In the genomic region with DNA sequence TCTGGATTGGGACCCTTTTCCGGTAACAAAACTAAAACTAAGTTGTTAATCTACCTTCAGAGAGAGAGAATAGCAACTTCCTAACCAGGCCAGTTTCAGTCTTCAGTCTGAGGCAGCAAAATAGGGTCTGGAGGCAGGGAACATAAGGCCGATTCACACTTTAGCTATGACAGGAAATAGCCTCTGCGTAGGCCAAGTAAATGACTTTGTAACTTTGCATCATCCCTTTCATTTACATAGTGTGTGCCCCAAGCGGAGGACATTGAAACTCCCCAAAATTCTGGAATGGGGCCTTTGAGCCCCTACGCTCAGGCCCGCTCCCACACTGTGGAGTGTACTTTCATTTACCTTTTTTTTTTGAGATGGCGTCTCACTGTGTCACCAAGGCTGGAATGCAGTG, we compare ENCODE assay signal across 9 cellular contexts. TPM values are rescaled to one million over a fixed set of nuclear protein-coding genes. Genes with fewer than 3 reads are reported as not detected.
DNase-seq lines count a peak whose midpoint lies in the region; ATAC-seq, FAIRE-seq and TF ChIP-seq lines count a peak whose summit lies in the region.
"Had no signal": no experiment of that assay in that cellular context is flagged by ENCODE, and none has a peak within 500 bp of the region (broad histone marks: within the 10 kb centered on the region; RNA-seq: fewer than 3 reads in every experiment).

No MANE protein-coding gene starts in this region.

- peaks cover 0 to 2% (median 0%) of the 10 kb centered on the region in 3 donors for H3K27me3 Mint-ChIP-seq in CD14-positive monocyte (ENCODE audit: low read depth in 3 of 3)

- H3K27ac ChIP-seq in skeletal muscle tissue (ENCODE audit: low read depth, low read length) (peak overlapping the region; percentile 91), WERI-Rb-1 (no peak overlapping the region)

- ATAC-seq in GM19452 (IDR thresholded peaks at IDR 0.05; ENCODE audit: unreplicated experiment): peak; percentile 10

- peak overlapping the region; percentile 97 to 100 (median 100) for H3K27ac Mint-ChIP-seq in CD14-positive monocyte

- H3K4me1 Mint-ChIP-seq in CD14-positive monocyte: peaks cover 68% of the 10 kb centered on the region

- peaks cover 15 to 36% (median 28%) of the 10 kb centered on the region in 3 donors for H3K4me1 ChIP-seq in skeletal muscle tissue (ENCODE audit: control insufficient read depth in 3 of 3, insufficient read depth in 3 of 3, low read length in 3 of 3)

- DNase-seq in CD14-positive monocyte (ENCODE audit: low spot score): peak; percentile 64
- peak; percentile 49 for DNase-seq in LHCN-M2 (ENCODE audit: low read depth)
- peak; percentile 77 for DNase-seq in choroid plexus epithelial cell (ENCODE audit: low read depth)
- DNase-seq in urothelium cell line (ENCODE audit: low spot score): no peak
- no peak for DNase-seq in activated CD4-positive, alpha-beta T cell treated with anti-CD3 and anti-CD28 coated beads, Interleukin-2, amount 50 U/mL, for 1 hour
- no peak for DNase-seq in WERI-Rb-1

- no peak for FAIRE-seq in urothelium cell line (lab: Jason Lieb, UNC)

- peaks cover 0 to 4% (median 0%) of the 10 kb centered on the region in 3 donors for H3K36me3 ChIP-seq in skeletal muscle tissue (ENCODE audit: control insufficient read depth in 3 of 3, insufficient read depth in 3 of 3, low read length in 3 of 3)
- H3K36me3 ChIP-seq in WERI-Rb-1: peaks cover 3% of the 10 kb centered on the region

- peak; percentile 41 for TF ChIP-seq CTCF in CD14-positive monocyte (IDR thresholded peaks at IDR 0.05)
- no peak for TF ChIP-seq CTCF in choroid plexus epithelial cell (conservative IDR thresholded peaks at IDR 0.05; ENCODE audit: low read depth, low read length)
- no peak for TF ChIP-seq CTCF in WERI-Rb-1 (IDR thresholded peaks at IDR 0.05; ENCODE audit: low read depth, low read length)

- no peak overlapping the region for H3K9ac ChIP-seq in skeletal muscle tissue (ENCODE audit: low read depth in 1 of 3, low read length in 3 of 3)

- H3K4me3 ChIP-seq in choroid plexus epithelial cell (ENCODE audit: low read depth, low read length) (no peak overlapping the region), skeletal muscle tissue (ENCODE audit: low read length in 3 of 3) (no peak overlapping the region), WERI-Rb-1 (ENCODE audit: low read depth, low read length) (no peak overlapping the region)

- intact Hi-C loops in CD14-positive monocyte (cut with micrococcal nuclease): loop anchor here in 1 of 2 donors (5.0 kb wide), 2 partner anchors 50 to 110 kb away; partner anchors contain the start of genes C7orf57 and HUS1

- peak overlapping the region; percentile 57 to 60 for H3K4me3 Mint-ChIP-seq in CD14-positive monocyte

- H3K27me3 ChIP-seq in skeletal muscle tissue (ENCODE audit: control insufficient read depth in 3 of 3, insufficient read depth in 3 of 3, low read length in 3 of 3): no peaks in the 10 kb centered on the region
- no peaks in the 10 kb centered on the region for H3K27me3 ChIP-seq in WERI-Rb-1 (ENCODE audit: insufficient read depth, low read depth, severe bottlenecking)

- peaks cover 33 to 40% of the 10 kb centered on the region in 2 donors for H3K36me3 Mint-ChIP-seq in CD14-positive monocyte

- H3K9me3 ChIP-seq in skeletal muscle tissue (ENCODE audit: control insufficient read depth in 3 of 3, low read length in 3 of 3) (no peaks in the 10 kb centered on the region), WERI-Rb-1 (ENCODE audit: severe bottlenecking) (no peaks in the 10 kb centered on the region)

- peaks cover 0 to 5% (median 0%) of the 10 kb centered on the region in 7 donors for H3K9me3 Mint-ChIP-seq in CD14-positive monocyte

RNA-seq across cellular contexts. Expression of gene UPP1, which starts 1.7 kb away (rescaled TPM):
- 100 to 1,000 TPM; 109 to 129 TPM for polyA plus RNA-seq in CD14-positive monocyte
- total RNA-seq in LHCN-M2 (2014; rRNA removed): 13.9 and 19.0 TPM in 2 replicates
- 47.8 TPM for polyA plus RNA-seq in LHCN-M2 (2012)
- total RNA-seq in skeletal muscle tissue: 1.0 TPM

RNA-seq across cellular contexts. Expression of gene C7orf57, which starts 52.0 kb away (rescaled TPM):
- not detected for polyA plus RNA-seq in CD14-positive monocyte
- total RNA-seq in LHCN-M2 (2014; rRNA removed) (0.13 and 0.29 TPM in 2 replicates), skeletal muscle tissue (not detected)
- polyA plus RNA-seq in LHCN-M2 (2012): 0.19 TPM
- total RNA-seq: kidney epithelial cell had no signal

RNA-seq across cellular contexts. Expression of gene SUN3, which starts 58.4 kb away (rescaled TPM):
- polyA plus RNA-seq in CD14-positive monocyte: not detected
- total RNA-seq in LHCN-M2 (2014; rRNA removed) (not detected in 2 replicates), skeletal muscle tissue (not detected)
- not detected for polyA plus RNA-seq in LHCN-M2 (2012)
- total RNA-seq: kidney epithelial cell had no signal

Comparison
In these comparisons a context has a peak if more than half of its experiments do, and no peak if none do; other contexts are left out.
1. DNase-seq: peak in CD14-positive monocyte (single experiment), LHCN-M2 (single experiment) and choroid plexus epithelial cell (single experiment); none in urothelium cell line (single experiment), activated CD4-positive, alpha-beta T cell treated with anti-CD3 and anti-CD28 coated beads, Interleukin-2, amount 50 U/mL, for 1 hour (single experiment) and WERI-Rb-1 (single experiment).